In the genomic region with DNA sequence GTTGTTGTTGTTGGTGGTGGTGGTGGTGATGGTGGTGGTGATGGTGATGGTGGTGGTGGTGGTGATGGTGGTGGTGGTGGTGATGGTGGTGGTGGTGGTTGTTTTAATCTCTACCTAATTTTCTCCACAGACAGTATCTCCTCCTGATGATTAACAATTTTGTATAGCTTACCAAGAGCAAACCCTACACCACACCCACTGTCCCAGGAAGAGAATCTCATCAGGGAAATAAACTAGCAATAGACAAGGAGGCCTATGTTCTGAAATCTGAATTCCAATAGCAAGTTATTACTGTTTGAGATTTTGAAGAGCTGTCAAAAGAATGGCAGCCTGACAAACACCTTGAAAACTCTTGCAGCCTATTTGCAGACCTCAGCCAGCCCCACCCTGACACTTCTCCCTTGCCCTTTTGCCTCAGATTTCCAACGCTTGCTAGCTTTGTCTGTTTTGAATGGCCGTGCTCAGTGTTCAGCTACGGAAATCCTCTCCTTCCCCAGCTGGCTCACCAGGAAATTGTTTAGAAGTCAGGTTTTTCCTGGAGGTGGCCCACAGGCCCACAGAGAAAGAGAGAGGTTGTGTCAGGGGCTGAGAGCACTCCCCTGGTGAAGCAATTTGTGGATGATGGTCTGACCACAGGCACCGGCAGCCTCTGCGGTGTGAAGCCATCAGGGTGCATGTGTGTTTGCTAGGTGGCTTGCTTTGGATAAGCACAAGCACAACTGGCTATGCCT, we compare ENCODE assay signal across 18 cellular contexts.
A peak's percentile ranks its signal among the peaks of the same experiment; 100 is the strongest.
DNase-seq lines count a peak whose midpoint lies in the region; ATAC-seq and TF ChIP-seq lines count a peak whose summit lies in the region.
"Had no signal": no experiment of that assay in that cellular context is flagged by ENCODE, and none has a peak within 500 bp of the region (broad histone marks: within the 10 kb centered on the region; RNA-seq: fewer than 3 reads in every experiment).

No MANE protein-coding gene starts in this region.

- no peak overlapping the region for H3K23ac ChIP-seq in trophoblast cell (ENCODE audit: low read length)

- no CpG with 5 or more reads among the region's 5 CpGs for WGBS in trophoblast cell (ENCODE audit: extremely low coverage, insufficient coverage, insufficient read length)
- WGBS in psoas muscle, 3 donors: 64 to 83% (median 79%) methylated on average over 5 of the region's 5 CpGs

- no peaks in the 10 kb centered on the region for H4K20me1 ChIP-seq in HCT116 (ENCODE audit: insufficient read depth)

- peak overlapping the region; percentile 60 for H3K4ac ChIP-seq in trophoblast cell (ENCODE audit: low read depth, low read length)

- CTCF ChIA-PET in HCT116 (lab: Charles Lee): no interaction called here

- TF ChIP-seq RAD21 in HCT116 (IDR thresholded peaks at IDR 0.05; ENCODE audit: low read depth): no peak

- no peak overlapping the region for H2AK5ac ChIP-seq in trophoblast cell (ENCODE audit: low read length)

- no peak overlapping the region for H2BK120ac ChIP-seq in trophoblast cell (ENCODE audit: insufficient read depth, low read length, poor library complexity)

- H3K4me2 ChIP-seq in HCT116 (ENCODE audit: low read length) (no peak overlapping the region), trophoblast cell (ENCODE audit: low read length) (no peak overlapping the region)

- ATAC-seq in HCT116 (no peak), esophagus mucosa (peak; percentile 50), psoas muscle (no peak)
- ATAC-seq: activated T-cell treated with anti-CD3 and anti-CD28 coated beads, Interleukin-2, amount 50 U/mL, for 4 hours; CD8-positive, alpha-beta T cell; effector memory CD8-positive, alpha-beta T cell had no signal

- no TSS peak for BruUV-seq in HCT116 (replicated peaks; lab: Mats Ljungman, UMichigan)

- RAD21 ChIA-PET in HCT116 (lab: Charles Lee; ENCODE audit: low non-redundant PET in 1 of 2, low total read pairs in 2 of 2, uncharacterized antibody in 2 of 2, unreplicated experiment in 2 of 2): no interaction called here

- H3K79me2 ChIP-seq in HCT116 (ENCODE audit: insufficient read depth, low read length) (peaks cover 10% of the 10 kb centered on the region; the same call in 1 of the 2 replicates), trophoblast cell (ENCODE audit: control insufficient read depth, insufficient read depth, low read length, poor library complexity) (peaks cover 2% of the 10 kb centered on the region)

- peak overlapping the region; percentile 44 for H4K91ac ChIP-seq in trophoblast cell (ENCODE audit: low read depth, low read length)

- H3K79me1 ChIP-seq in trophoblast cell (ENCODE audit: low read length): no peaks in the 10 kb centered on the region

- peaks cover 27 to 58% of the 10 kb centered on the region in 2 experiments for H3K4me1 ChIP-seq in HCT116 (ENCODE audit: control insufficient read depth in 1 of 2, insufficient read depth in 2 of 2, low read length in 2 of 2)
- H3K4me1 ChIP-seq in trophoblast cell (ENCODE audit: control insufficient read depth in 1 of 2, insufficient read depth in 2 of 2, low read length in 2 of 2): no peaks in the 10 kb centered on the region
- peaks cover 12% of the 10 kb centered on the region for H3K4me1 ChIP-seq in psoas muscle
- H3K4me1 ChIP-seq: SJCRH30 had no signal

- no peak for TF ChIP-seq CTCF in HCT116 (IDR thresholded peaks at IDR 0.05 in 2 of 3, conservative IDR thresholded peaks at IDR 0.05 in 1 of 3; ENCODE audit: borderline replicate concordance in 1 of 3, insufficient read depth in 1 of 3, low read depth in 2 of 3, low read length in 2 of 3)
- TF ChIP-seq CTCF in psoas muscle (IDR thresholded peaks at IDR 0.05): no peak

- no peaks in the 10 kb centered on the region for H3K36me3 ChIP-seq in HCT116 (ENCODE audit: control insufficient read depth in 1 of 2, insufficient read depth in 2 of 2, low read length in 2 of 2)
- H3K36me3 ChIP-seq in trophoblast cell (ENCODE audit: control insufficient read depth in 1 of 2, insufficient read depth in 2 of 2, low read length in 2 of 2): no peaks in the 10 kb centered on the region
- H3K36me3 ChIP-seq in psoas muscle (ENCODE audit: insufficient read depth in 1 of 2, low read depth in 1 of 2): no peaks in the 10 kb centered on the region
- H3K36me3 ChIP-seq: ascending aorta, SJCRH30 had no signal

- peak overlapping the region; percentile 39 for H4K12ac ChIP-seq in trophoblast cell (ENCODE audit: low read depth, low read length)

- no peaks in the 10 kb centered on the region for H3K27me3 ChIP-seq in HCT116 (ENCODE audit: insufficient read depth, low read length)
- no peaks in the 10 kb centered on the region for H3K27me3 ChIP-seq in trophoblast cell (ENCODE audit: insufficient read depth, low read length)
- no peaks in the 10 kb centered on the region for H3K27me3 ChIP-seq in psoas muscle (ENCODE audit: insufficient read depth in 3 of 3, low read length in 2 of 3)
- H3K27me3 ChIP-seq: ascending aorta, SJCRH30 had no signal

- H3K9ac ChIP-seq in HCT116 (ENCODE audit: low read length): no peak overlapping the region
- no peak overlapping the region for H3K9ac ChIP-seq in trophoblast cell (ENCODE audit: low read length)

- H4K8ac ChIP-seq in trophoblast cell (ENCODE audit: low read depth, low read length): peak overlapping the region; percentile 78

- intact Hi-C loops in HCT116 (cut with micrococcal nuclease) (no loop called here), psoas muscle (cut with DNase I) (no loop called here)

- no peaks in the 10 kb centered on the region for H3K9me2 ChIP-seq in HCT116 (ENCODE audit: insufficient read depth)

- DNase-seq in HCT116 (ENCODE audit: low read depth, low spot score): no peak
- DNase-seq in NK-92 treated with Interleukin-12 subunit alpha and Interleukin-12 subunit beta, amount 100 ng/mL, for 24 hours (lab: John Stamatoyannopoulos, UW): peak; percentile 58
- DNase-seq in trophoblast cell: no peak
- no peak for DNase-seq in psoas muscle
- no peak for DNase-seq in activated T-cell treated with anti-CD3 and anti-CD28 coated beads, Interleukin-2, amount 50 U/mL, for 1 hour
- DNase-seq in HUDEP-2 (lab: John Stamatoyannopoulos, UW; ENCODE audit: unreplicated experiment in 76 of 76): no peak
- no peak for DNase-seq in stimulated activated naive CD4-positive, alpha-beta T cell (lab: John Stamatoyannopoulos, UW)
- DNase-seq: activated T-cell treated with anti-CD3 and anti-CD28 coated beads, Interleukin-2, amount 50 U/mL, for 4 hours; CD8-positive, alpha-beta T cell; effector memory CD8-positive, alpha-beta T cell; mesendoderm; NCI-H1105 treated with DMSO at 0.1 percent for 48 hours; NCI-H526 treated with DMSO at 0.1 percent for 48 hours; SJCRH30; stimulated activated CD4-positive, alpha-beta T cell treated with anti-CD3 and anti-CD28 coated beads, Interleukin-4, amount 100 ng/mL, for 24 hours had no signal

- no peak overlapping the region for H3K14ac ChIP-seq in trophoblast cell (ENCODE audit: low read length)

- H3K27ac ChIP-seq in HCT116 (ENCODE audit: low read depth, low read length) (peak overlapping the region; percentile 78; the same call in 1 of the 2 replicates), trophoblast cell (ENCODE audit: low read depth, low read length) (peak overlapping the region; percentile 16), psoas muscle (no peak overlapping the region)
- H3K27ac ChIP-seq: ascending aorta, SJCRH30, VCaP had no signal

- H2AFZ ChIP-seq in HCT116 (ENCODE audit: low read depth, low read length, poor library complexity, severe bottlenecking) (no peak overlapping the region), trophoblast cell (ENCODE audit: insufficient read depth, low read length, poor library complexity) (no peak overlapping the region)

- no peak overlapping the region for H3K4me3 ChIP-seq in HCT116 (replicated peaks in 1 of 2; ENCODE audit: low read depth in 1 of 2, low read length in 2 of 2)
- H3K4me3 ChIP-seq in trophoblast cell (ENCODE audit: low read depth, low read length): no peak overlapping the region
- no peak overlapping the region for H3K4me3 ChIP-seq in psoas muscle
- H3K4me3 ChIP-seq: ascending aorta, SJCRH30 had no signal

- TF ChIP-seq POLR2A in HCT116 (IDR thresholded peaks at IDR 0.05; ENCODE audit: borderline replicate concordance, extremely low read depth, insufficient read depth, insufficient read length): no peak

- no peak overlapping the region for H2BK5ac ChIP-seq in trophoblast cell (ENCODE audit: low read depth, low read length, poor library complexity)

- H3K9me3 ChIP-seq in HCT116 (ENCODE audit: control insufficient read depth in 1 of 2, insufficient read depth in 1 of 2, low read depth in 1 of 2, low read length in 2 of 2): no peaks in the 10 kb centered on the region
- H3K9me3 ChIP-seq in trophoblast cell (ENCODE audit: insufficient read depth, low read depth, low read length): no peaks in the 10 kb centered on the region
- H3K9me3 ChIP-seq in psoas muscle: no peaks in the 10 kb centered on the region
- H3K9me3 ChIP-seq: ascending aorta, SJCRH30 had no signal

- H2BK12ac ChIP-seq in trophoblast cell (ENCODE audit: low read length): peak overlapping the region; percentile 28

- H3K18ac ChIP-seq in trophoblast cell (ENCODE audit: low read length): no peak overlapping the region

- POLR2A ChIA-PET in HCT116 (lab: Charles Lee): no interaction called here

TF ChIP-seq in HCT116, 20 proteins besides CTCF, POLR2A, EP300 and RAD21 (continues in another document):
- TF ChIP-seq FOSL1 (IDR thresholded peaks at IDR 0.05; ENCODE audit: low read depth): no peak
- TF ChIP-seq CEBPB (IDR thresholded peaks at IDR 0.05; ENCODE audit: low read depth): no peak
- no peak for TF ChIP-seq SP1 (IDR thresholded peaks at IDR 0.05; ENCODE audit: low read depth)
- TF ChIP-seq, protein P1, sequence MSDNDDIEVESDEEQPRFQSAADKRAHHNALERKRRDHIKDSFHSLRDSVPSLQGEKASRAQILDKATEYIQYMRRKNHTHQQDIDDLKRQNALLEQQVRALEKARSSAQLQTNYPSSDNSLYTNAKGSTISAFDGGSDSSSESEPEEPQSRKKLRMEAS (IDR thresholded peaks at IDR 0.05): no peak
- no peak for TF ChIP-seq EZH2 (IDR thresholded peaks at IDR 0.05)
- TF ChIP-seq EZH2phosphoT487 (IDR thresholded peaks at IDR 0.05; ENCODE audit: borderline replicate concordance): no peak
- TF ChIP-seq TCF7L2 (IDR thresholded peaks at IDR 0.05; ENCODE audit: borderline replicate concordance, extremely low read depth, insufficient read depth, insufficient read length): no peak
- no peak for TF ChIP-seq ZFX (IDR thresholded peaks at IDR 0.05)
- TF ChIP-seq ELF1 (IDR thresholded peaks at IDR 0.05; ENCODE audit: borderline replicate concordance, low read depth): no peak
- TF ChIP-seq SIN3A (IDR thresholded peaks at IDR 0.05; ENCODE audit: low read depth): no peak
